15 cellular contexts compared by ENCODE assay signal in genomic region chr15:42131826-42132806, GRCh38. TPM values are rescaled to one million over a fixed set of nuclear protein-coding genes. Genes with fewer than 3 reads are reported as not detected.
DNase-seq lines count a peak whose midpoint lies in the region; ATAC-seq, FAIRE-seq and TF ChIP-seq lines count a peak whose summit lies in the region.
"Had no signal": no experiment of that assay in that cellular context is flagged by ENCODE, and none has a peak within 500 bp of the region (broad histone marks: within the 10 kb centered on the region; RNA-seq: fewer than 3 reads in every experiment).

No MANE protein-coding gene starts in this region.

- no peak for DNase-seq in HepG2 (ENCODE audit: low spot score)
- no peak for DNase-seq in right lobe of liver
- peak; percentile 52 for DNase-seq in NCI-H510A treated with DMSO at 0.1 percent for 48 hours (lab: John Stamatoyannopoulos, UW)
- peak; percentile 48 for DNase-seq in right atrium auricular region (ENCODE audit: low spot score)
- no peak for DNase-seq in C1 segment of cervical spinal cord (lab: John Stamatoyannopoulos, UW)
- no peak for DNase-seq in SIG-M5 treated with dmso at 0.1 percent for 504 hours (lab: John Stamatoyannopoulos, UW; ENCODE audit: unreplicated experiment)
- no peak for DNase-seq in GDM1 (lab: John Stamatoyannopoulos, UW)
- DNase-seq in activated CD4-positive, alpha-beta T cell treated with anti-CD3 and anti-CD28 coated beads, Interleukin-2, amount 10 ng/mL, durations not matched to agents 24 days and 14 days: no peak
- DNase-seq: aorta, natural killer cell, T-cell had no signal

- no TSS peak for BruUV-seq in HepG2 (replicated peaks; lab: Mats Ljungman, UMichigan)

- 0 out of 5 replicates have a peak, but pooled peaks cover 2 to 7% of the 10 kb centered on the region in 2 experiments for H3K27me3 ChIP-seq in HepG2 (ENCODE audit: control insufficient read depth in 1 of 2, insufficient read depth in 2 of 2, low read length in 2 of 2)
- H3K27me3 ChIP-seq in right lobe of liver: no peaks in the 10 kb centered on the region
- no peaks in the 10 kb centered on the region for H3K27me3 ChIP-seq in right atrium auricular region

- H3K27me3 Mint-ChIP-seq in activated CD4-positive, alpha-beta T cell treated with anti-CD3 and anti-CD28 coated beads, Interleukin-2, amount 10 ng/mL, durations not matched to agents 24 days and 14 days: peaks cover 25% of the 10 kb centered on the region

- H4K20me1 ChIP-seq in HepG2 (ENCODE audit: insufficient read depth, low read length): no peaks in the 10 kb centered on the region

- TF ChIP-seq CTCF in HepG2 (CRISPR knock-in tag; IDR thresholded peaks at IDR 0.05) (no peak), right lobe of liver (IDR thresholded peaks at IDR 0.05) (no peak), right atrium auricular region (IDR thresholded peaks at IDR 0.05) (no peak)

- H3K9ac ChIP-seq in HepG2 (ENCODE audit: insufficient read depth, low read depth, low read length): no peak overlapping the region

- H3K27ac ChIP-seq in HepG2 (ENCODE audit: extremely low read length, insufficient read depth, low read length) (no peak overlapping the region), right lobe of liver (no peak overlapping the region), right atrium auricular region (no peak overlapping the region)

- no peak for FAIRE-seq in HepG2 (lab: Jason Lieb, UNC)
- FAIRE-seq: endothelial cell of umbilical vein, GM12892 had no signal

- no peaks in the 10 kb centered on the region for H3K79me2 ChIP-seq in HepG2 (ENCODE audit: insufficient read depth, low read length)

- H3K4me2 ChIP-seq in HepG2 (ENCODE audit: low read depth, low read length): no peak overlapping the region

- ATAC-seq in HepG2: peak; percentile 49
- no peak for ATAC-seq in right lobe of liver
- ATAC-seq: natural killer cell; stimulated activated effector memory CD8-positive, alpha-beta T cell treated with anti-CD3 and anti-CD28 coated beads, Interleukin-12 subunit alpha, Interleukin-12 subunit beta, amount 100 ng/mL, for 72 hours; T-cell had no signal

- H3K4me1 ChIP-seq in HepG2 (ENCODE audit: insufficient read depth, low read length) (peaks cover 34% of the 10 kb centered on the region), right lobe of liver (no peaks in the 10 kb centered on the region), right atrium auricular region (no peaks in the 10 kb centered on the region)

- no peaks in the 10 kb centered on the region for H3K9me3 Mint-ChIP-seq in activated CD4-positive, alpha-beta T cell treated with anti-CD3 and anti-CD28 coated beads, Interleukin-2, amount 10 ng/mL, durations not matched to agents 24 days and 14 days
- H3K9me3 Mint-ChIP-seq: CD14-positive monocyte; natural killer cell; stimulated activated effector memory CD8-positive, alpha-beta T cell treated with anti-CD3 and anti-CD28 coated beads, Interleukin-12 subunit alpha, Interleukin-12 subunit beta, amount 100 ng/mL, for 72 hours; T-cell had no signal

- no peaks in the 10 kb centered on the region for H3K36me3 ChIP-seq in HepG2 (replicated peaks in 1 of 2; ENCODE audit: control insufficient read depth in 1 of 2, insufficient read depth in 2 of 2, low read length in 2 of 2)
- H3K36me3 ChIP-seq in right lobe of liver: no peaks in the 10 kb centered on the region
- no peaks in the 10 kb centered on the region for H3K36me3 ChIP-seq in right atrium auricular region

- H2AFZ ChIP-seq in HepG2 (ENCODE audit: low read length): no peak overlapping the region

- no peaks in the 10 kb centered on the region for H3K9me3 ChIP-seq in HepG2 (ENCODE audit: low read length)
- no peaks in the 10 kb centered on the region for H3K9me3 ChIP-seq in right lobe of liver
- no peaks in the 10 kb centered on the region for H3K9me3 ChIP-seq in right atrium auricular region

- in situ Hi-C loops in HepG2 (cut with HindIII; ENCODE audit: extremely low pct_ligation_motif_present, low pct_unique_long_range_greater_than_20kb): loop anchor here (5.0 kb wide), 1 partner anchor 40 kb away; the partner anchor contains the start of gene PLA2G4D

- POLR2A ChIA-PET in HepG2 (lab: Yijun Ruan, JAX): no interaction called here

- intact Hi-C loops in HepG2 (cut with micrococcal nuclease; ENCODE audit: unreplicated experiment): no loop called here
- intact Hi-C loops in right lobe of liver (cut with DNase I): no loop called here
- intact Hi-C loops in activated CD4-positive, alpha-beta T cell treated with anti-CD3 and anti-CD28 coated beads, Interleukin-2, amount 10 ng/mL, durations not matched to agents 24 days and 14 days (cut with micrococcal nuclease): no loop called here

- CTCF ChIA-PET in HepG2 (lab: Yijun Ruan, JAX; ENCODE audit: low intra/inter-chr PET ratio, low total read pairs): no interaction called here

- TF ChIP-seq POLR2A in HepG2 (IDR thresholded peaks at IDR 0.05; ENCODE audit: insufficient read depth in 1 of 2, low read depth in 2 of 2, low read length in 2 of 2): no peak
- TF ChIP-seq POLR2A in right lobe of liver (IDR thresholded peaks at IDR 0.05): no peak

- H3K27ac Mint-ChIP-seq in activated CD4-positive, alpha-beta T cell treated with anti-CD3 and anti-CD28 coated beads, Interleukin-2, amount 10 ng/mL, durations not matched to agents 24 days and 14 days: no peak overlapping the region
- H3K27ac Mint-ChIP-seq: CD14-positive monocyte; natural killer cell; stimulated activated effector memory CD8-positive, alpha-beta T cell treated with anti-CD3 and anti-CD28 coated beads, Interleukin-12 subunit alpha, Interleukin-12 subunit beta, amount 100 ng/mL, for 72 hours; T-cell had no signal

- TF ChIP-seq EP300 in HepG2 (IDR thresholded peaks at IDR 0.05; ENCODE audit: low read depth in 2 of 2, low read length in 2 of 2) (no peak), HepG2 (CRISPR knock-in tag; IDR thresholded peaks at IDR 0.05; ENCODE audit: borderline replicate concordance) (no peak)

- H3K4me3 Mint-ChIP-seq in activated CD4-positive, alpha-beta T cell treated with anti-CD3 and anti-CD28 coated beads, Interleukin-2, amount 10 ng/mL, durations not matched to agents 24 days and 14 days: no peak overlapping the region
- H3K4me3 Mint-ChIP-seq: CD14-positive monocyte; natural killer cell; stimulated activated effector memory CD8-positive, alpha-beta T cell treated with anti-CD3 and anti-CD28 coated beads, Interleukin-12 subunit alpha, Interleukin-12 subunit beta, amount 100 ng/mL, for 72 hours; T-cell had no signal

- H3K4me1 Mint-ChIP-seq in activated CD4-positive, alpha-beta T cell treated with anti-CD3 and anti-CD28 coated beads, Interleukin-2, amount 10 ng/mL, durations not matched to agents 24 days and 14 days: peaks cover 2% of the 10 kb centered on the region
- H3K4me1 Mint-ChIP-seq: natural killer cell; stimulated activated effector memory CD8-positive, alpha-beta T cell treated with anti-CD3 and anti-CD28 coated beads, Interleukin-12 subunit alpha, Interleukin-12 subunit beta, amount 100 ng/mL, for 72 hours; T-cell had no signal

- WGBS in HepG2 (ENCODE audit: low lambda C conversion rate): 38% methylated on average over 9 of the region's 9 CpGs
- WGBS in right lobe of liver (ENCODE audit: insufficient coverage, low coverage, low lambda C conversion rate, missing lambda C conversion rate): 66% methylated on average over 3 of the region's 9 CpGs

- H3K4me3 ChIP-seq in HepG2 (replicated peaks in 1 of 3; ENCODE audit: insufficient read depth in 1 of 3, low read depth in 2 of 3, low read length in 3 of 3) (no peak overlapping the region), right lobe of liver (no peak overlapping the region), right atrium auricular region (no peak overlapping the region)

- no peak for TF ChIP-seq RAD21 in HepG2 (CRISPR knock-in tag; IDR thresholded peaks at IDR 0.05)

- H3K36me3 Mint-ChIP-seq in activated CD4-positive, alpha-beta T cell treated with anti-CD3 and anti-CD28 coated beads, Interleukin-2, amount 10 ng/mL, durations not matched to agents 24 days and 14 days (ENCODE audit: low read depth): no peaks in the 10 kb centered on the region
- H3K36me3 Mint-ChIP-seq: CD14-positive monocyte; natural killer cell; stimulated activated effector memory CD8-positive, alpha-beta T cell treated with anti-CD3 and anti-CD28 coated beads, Interleukin-12 subunit alpha, Interleukin-12 subunit beta, amount 100 ng/mL, for 72 hours; T-cell had no signal

RNA-seq across cellular contexts. Expression of gene PLA2G4F, which starts 24.3 kb away (rescaled TPM):
- not detected in 2 replicates for total RNA-seq in HepG2 (2016; rRNA removed; fragmentation: Illumina TruSeq; extraction: Trizol)
- total RNA-seq in HepG2 (2016; cell fraction: cytosol; rRNA removed; fragmentation: Illumina TruSeq; extraction: Trizol; ENCODE audit: low read depth): not detected in 2 replicates
- total RNA-seq in HepG2 (2016; cell fraction: insoluble cytoplasmic fraction; rRNA removed; fragmentation: Illumina TruSeq; extraction: Trizol): not detected in 2 replicates
- total RNA-seq in HepG2 (2016; cell fraction: membrane; rRNA removed; fragmentation: Illumina TruSeq; extraction: Trizol): not detected in 2 replicates
- total RNA-seq in HepG2 (2016; cell fraction: nucleus; rRNA removed; fragmentation: Illumina TruSeq; extraction: Trizol): not detected in 2 replicates
- polyA plus RNA-seq in HepG2 (2011; rRNA removed): 0.01 and 0.07 TPM in 2 replicates
- not detected in 2 replicates for polyA plus RNA-seq in HepG2 (2011; cell fraction: cytosol; rRNA removed)
- polyA plus RNA-seq in HepG2 (2011; cell fraction: nucleus; rRNA removed): not detected in 2 replicates
- not detected in 2 replicates for polyA plus RNA-seq in HepG2 (2012)
- not detected in 2 replicates for polyA plus RNA-seq in HepG2 (2016; cell fraction: cytosol; fragmentation: Illumina TruSeq; extraction: Trizol; ENCODE audit: low read depth)
- not detected in 2 replicates for polyA plus RNA-seq in HepG2 (2016; cell fraction: insoluble cytoplasmic fraction; fragmentation: Illumina TruSeq; extraction: Trizol; ENCODE audit: low read depth)
- not detected in 2 replicates for polyA plus RNA-seq in HepG2 (2016; cell fraction: membrane; fragmentation: Illumina TruSeq; extraction: Trizol; ENCODE audit: low read depth)
- polyA plus RNA-seq in HepG2 (2016; cell fraction: nucleus; fragmentation: Illumina TruSeq; extraction: Trizol; ENCODE audit: insufficient read depth, low read depth): not detected in 2 replicates
- 0.16 TPM in 1 of 2 replicates, not detected in the other for polyA minus RNA-seq in HepG2 (2011; rRNA and poly(A)+ RNA removed; ENCODE audit: low replicate concordance)
- not detected in 2 replicates for polyA minus RNA-seq in HepG2 (2011; cell fraction: cytosol; rRNA and poly(A)+ RNA removed)
- not detected in 2 replicates for polyA minus RNA-seq in HepG2 (2011; cell fraction: nucleus; rRNA and poly(A)+ RNA removed)
- not detected for total RNA-seq in right lobe of liver
- total RNA-seq in right atrium auricular region: 1 to 10 TPM in 1 of 2 donors, under 1 TPM in 1; 0.35 to 3.0 TPM
- not detected in 2 replicates for total RNA-seq in activated CD4-positive, alpha-beta T cell treated with anti-CD3 and anti-CD28 coated beads, Interleukin-2, amount 10 ng/mL, durations not matched to agents 24 days and 14 days
- total RNA-seq: aorta, endothelial cell of umbilical vein, natural killer cell had no signal
- polyA plus RNA-seq: CD14-positive monocyte, endothelial cell of umbilical vein had no signal

RNA-seq across cellular contexts. Expression of gene PLA2G4D, which starts 37.8 kb away (rescaled TPM):
- 0.04 TPM in 1 of 2 replicates, not detected in the other for total RNA-seq in HepG2 (2016; rRNA removed; fragmentation: Illumina TruSeq; extraction: Trizol)
- not detected in 2 replicates for total RNA-seq in HepG2 (2016; cell fraction: cytosol; rRNA removed; fragmentation: Illumina TruSeq; extraction: Trizol; ENCODE audit: low read depth)
- total RNA-seq in HepG2 (2016; cell fraction: insoluble cytoplasmic fraction; rRNA removed; fragmentation: Illumina TruSeq; extraction: Trizol): not detected in 2 replicates
- total RNA-seq in HepG2 (2016; cell fraction: membrane; rRNA removed; fragmentation: Illumina TruSeq; extraction: Trizol): not detected in 2 replicates
- total RNA-seq in HepG2 (2016; cell fraction: nucleus; rRNA removed; fragmentation: Illumina TruSeq; extraction: Trizol): not detected in 2 replicates
- 0.21 and 0.29 TPM in 2 replicates for polyA plus RNA-seq in HepG2 (2011; rRNA removed)
- 0.11 and 0.14 TPM in 2 replicates for polyA plus RNA-seq in HepG2 (2011; cell fraction: cytosol; rRNA removed)
- 0.78 and 1.4 TPM in 2 replicates for polyA plus RNA-seq in HepG2 (2011; cell fraction: nucleus; rRNA removed)
- polyA plus RNA-seq in HepG2 (2012): 0.16 and 0.30 TPM in 2 replicates
- not detected in 2 replicates for polyA plus RNA-seq in HepG2 (2016; cell fraction: cytosol; fragmentation: Illumina TruSeq; extraction: Trizol; ENCODE audit: low read depth)
- not detected in 2 replicates for polyA plus RNA-seq in HepG2 (2016; cell fraction: insoluble cytoplasmic fraction; fragmentation: Illumina TruSeq; extraction: Trizol; ENCODE audit: low read depth)
- polyA plus RNA-seq in HepG2 (2016; cell fraction: membrane; fragmentation: Illumina TruSeq; extraction: Trizol; ENCODE audit: low read depth): not detected in 2 replicates
- 0.13 TPM in 1 of 2 replicates, not detected in the other for polyA plus RNA-seq in HepG2 (2016; cell fraction: nucleus; fragmentation: Illumina TruSeq; extraction: Trizol; ENCODE audit: insufficient read depth, low read depth)
- 0.18 TPM in 1 of 2 replicates, not detected in the other for polyA minus RNA-seq in HepG2 (2011; rRNA and poly(A)+ RNA removed; ENCODE audit: low replicate concordance)
- not detected in 2 replicates for polyA minus RNA-seq in HepG2 (2011; cell fraction: cytosol; rRNA and poly(A)+ RNA removed)
- polyA minus RNA-seq in HepG2 (2011; cell fraction: nucleus; rRNA and poly(A)+ RNA removed): 0.13 TPM in 1 of 2 replicates, not detected in the other
- total RNA-seq in right lobe of liver: not detected
- total RNA-seq in right atrium auricular region: not detected
- not detected in 2 replicates for total RNA-seq in activated CD4-positive, alpha-beta T cell treated with anti-CD3 and anti-CD28 coated beads, Interleukin-2, amount 10 ng/mL, durations not matched to agents 24 days and 14 days
- total RNA-seq: aorta, endothelial cell of umbilical vein, natural killer cell, T-cell had no signal
- polyA plus RNA-seq: aorta, CD14-positive monocyte, endothelial cell of umbilical vein had no signal

Comparison
In these comparisons a context has a peak if more than half of its experiments do, and no peak if none do; other contexts are left out.
1. DNase-seq: peak in NCI-H510A treated with DMSO at 0.1 percent for 48 hours (single experiment) and right atrium auricular region (single experiment); none in HepG2 (single experiment), right lobe of liver (0 of 3), C1 segment of cervical spinal cord (0 of 14), SIG-M5 treated with dmso at 0.1 percent for 504 hours (single experiment), GDM1 (single experiment) and activated CD4-positive, alpha-beta T cell treated with anti-CD3 and anti-CD28 coated beads, Interleukin-2, amount 10 ng/mL, durations not matched to agents 24 days and 14 days (single experiment).